In the genomic region with DNA sequence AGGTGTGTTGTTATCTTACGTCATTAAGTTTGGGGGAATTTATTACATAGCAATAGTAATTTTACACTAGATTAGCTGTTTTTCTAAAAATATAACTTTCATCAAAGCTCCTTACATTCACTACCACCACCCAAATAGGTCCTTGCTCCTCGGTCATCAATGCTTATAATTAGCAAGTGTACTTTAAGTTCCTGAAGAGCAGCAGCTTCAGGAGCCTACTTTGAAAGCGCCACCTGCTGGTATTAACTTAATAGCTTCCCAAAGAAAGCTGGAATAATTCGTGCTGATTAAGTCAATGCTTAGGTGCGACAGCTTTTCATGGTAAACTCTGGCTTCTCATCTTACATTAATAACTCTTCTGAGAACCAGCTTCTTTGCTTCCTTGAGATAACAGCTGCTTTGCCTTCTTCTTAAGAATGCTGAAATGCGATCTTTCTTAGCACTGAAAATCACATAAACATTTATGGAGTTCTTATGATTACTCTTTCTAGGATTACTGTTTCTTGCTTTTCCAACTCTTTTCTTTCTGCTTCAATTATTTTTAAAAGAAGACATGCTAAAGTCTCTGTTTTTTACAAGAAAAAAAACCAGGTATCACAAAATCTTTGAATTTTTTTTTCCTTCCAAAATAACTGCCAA, we compare ENCODE assay signal across 8 cellular contexts. TPM values are rescaled to one million over a fixed set of nuclear protein-coding genes. Genes with fewer than 3 reads are reported as not detected.
DNase-seq lines count a peak whose midpoint lies in the region; ATAC-seq and TF ChIP-seq lines count a peak whose summit lies in the region.

No MANE protein-coding gene starts in this region.

- peak; percentile 77 for TF ChIP-seq RAD21 in neural cell (conservative IDR thresholded peaks at IDR 0.05)

- 21% methylated on average over 6 of the region's 6 CpGs for WGBS in esophagus muscularis mucosa

- no peak overlapping the region for H3K9ac ChIP-seq in neural cell (ENCODE audit: low read length)

- H3K9me2 ChIP-seq in neural cell (ENCODE audit: insufficient read depth, low read length) = no peaks in the 10 kb centered on the region

- ATAC-seq in GM18520 (IDR thresholded peaks at IDR 0.05; ENCODE audit: unreplicated experiment) = no peak
- ATAC-seq in GM21576 (IDR thresholded peaks at IDR 0.05; ENCODE audit: unreplicated experiment) = no peak

- H3F3A ChIP-seq in neural cell (ENCODE audit: insufficient read depth, low read length, poor library complexity, severe bottlenecking) = no peaks in the 10 kb centered on the region

- H3K4me1 ChIP-seq in esophagus muscularis mucosa = peaks cover 0 to 7% (median 2%) of the 10 kb centered on the region in 4 donors

- intact Hi-C loops in esophagus muscularis mucosa (cut with DNase I) = loop anchor here (2.0 to 5.0 kb wide), 2 partner anchors 78 to 303 kb away; no protein-coding TSS in a partner anchor

- no peak for TF ChIP-seq POLR2A in esophagus muscularis mucosa (IDR thresholded peaks at IDR 0.05; ENCODE audit: low read depth)

- H3K9me3 ChIP-seq in esophagus muscularis mucosa (peaks cover 0 to 9% (median 0%) of the 10 kb centered on the region in 4 donors), neural cell (ENCODE audit: low read length) (no peaks in the 10 kb centered on the region)

- no peaks in the 10 kb centered on the region for H4K20me1 ChIP-seq in neural cell (ENCODE audit: insufficient read depth)

- H3K4me3 ChIP-seq in esophagus muscularis mucosa (no peak overlapping the region), neural cell (ENCODE audit: low read length) (no peak overlapping the region)

- H3K36me3 ChIP-seq in esophagus muscularis mucosa (peaks cover 0 to 9% (median 0%) of the 10 kb centered on the region in 4 donors), neural cell (ENCODE audit: insufficient read depth, low read length) (no peaks in the 10 kb centered on the region)

- peak; percentile 47 for DNase-seq in stimulated activated CD4-positive, alpha-beta T cell treated with anti-CD3 and anti-CD28 coated beads, Interleukin-4, amount 100 ng/mL, for 24 hours
- DNase-seq in stimulated activated CD4-positive, alpha-beta T cell treated with anti-CD3 and anti-CD28 coated beads, Interleukin-4, amount 100 ng/mL, for 1 hour = no peak
- peak; percentile 81 for DNase-seq in NAMALWA (ENCODE audit: low spot score)
- DNase-seq in SKM-1 (lab: John Stamatoyannopoulos, UW; ENCODE audit: unreplicated experiment) = peak; percentile 26
- no peak for DNase-seq in esophagus muscularis mucosa (ENCODE audit: extremely low spot score)

- H3K27ac ChIP-seq in esophagus muscularis mucosa (replicated peaks in 1 of 4) (no peak overlapping the region), neural cell (ENCODE audit: low read length) (no peak overlapping the region)

- H3K27me3 ChIP-seq in esophagus muscularis mucosa (no peaks in the 10 kb centered on the region), neural cell (ENCODE audit: insufficient read depth, low read depth, low read length) (no peaks in the 10 kb centered on the region)

- no peak overlapping the region for H2AFZ ChIP-seq in neural cell (ENCODE audit: low read depth, low read length)

- TF ChIP-seq EP300 in esophagus muscularis mucosa (IDR thresholded peaks at IDR 0.05) (no peak), neural cell (conservative IDR thresholded peaks at IDR 0.05; ENCODE audit: poor library complexity, severe bottlenecking) (no peak)

- no peaks in the 10 kb centered on the region for H3K79me2 ChIP-seq in neural cell (replicated peaks; ENCODE audit: insufficient read depth, low read length)

- TF ChIP-seq CTCF in esophagus muscularis mucosa (IDR thresholded peaks at IDR 0.05) (peak; percentile 70 to 78 (median 70)), neural cell (IDR thresholded peaks at IDR 0.05; ENCODE audit: poor library complexity, severe bottlenecking) (peak; percentile 80)

- no peak overlapping the region for H3K4me2 ChIP-seq in neural cell (ENCODE audit: low read length)

TF ChIP-seq in neural cell, 6 proteins besides CTCF, POLR2A, EP300 and RAD21:
- TF ChIP-seq SMC3 (conservative IDR thresholded peaks at IDR 0.05; ENCODE audit: poor library complexity) (peak; percentile 91), TAF1 (IDR thresholded peaks at IDR 0.05; ENCODE audit: low read depth) (no peak)
TF ChIP-seq in neural cell: peak in this region for 1.

RNA-seq across cellular contexts. Expression of a gene that starts 10.0 kb away (rescaled TPM):
- 1 to 10 TPM; 3.6 to 6.6 (median 4.6) TPM for total RNA-seq in esophagus muscularis mucosa
- 1.5 and 3.8 TPM in 2 replicates for polyA plus RNA-seq in neural cell
- 1.2 and 3.7 TPM in 2 replicates for polyA minus RNA-seq in neural cell

RNA-seq across cellular contexts. Expression of a gene that starts 14.6 kb away (rescaled TPM):
- total RNA-seq in esophagus muscularis mucosa = 10 to 100 TPM in 2 of 4 donors, 1 to 10 TPM in 2; 7.8 to 14.1 (median 11.2) TPM
- polyA plus RNA-seq in neural cell = 16.0 and 17.0 TPM in 2 replicates
- 27.0 and 38.3 TPM in 2 replicates for polyA minus RNA-seq in neural cell

Comparison
In these comparisons a context has a peak if more than half of its experiments do, and no peak if none do; other contexts are left out.
1. DNase-seq: peak in stimulated activated CD4-positive, alpha-beta T cell treated with anti-CD3 and anti-CD28 coated beads, Interleukin-4, amount 100 ng/mL, for 24 hours (single experiment), NAMALWA (single experiment) and SKM-1 (single experiment); none in stimulated activated CD4-positive, alpha-beta T cell treated with anti-CD3 and anti-CD28 coated beads, Interleukin-4, amount 100 ng/mL, for 1 hour (single experiment) and esophagus muscularis mucosa (single experiment).